Comparison of ENCODE assay signal across 10 cellular contexts in the genomic region with DNA sequence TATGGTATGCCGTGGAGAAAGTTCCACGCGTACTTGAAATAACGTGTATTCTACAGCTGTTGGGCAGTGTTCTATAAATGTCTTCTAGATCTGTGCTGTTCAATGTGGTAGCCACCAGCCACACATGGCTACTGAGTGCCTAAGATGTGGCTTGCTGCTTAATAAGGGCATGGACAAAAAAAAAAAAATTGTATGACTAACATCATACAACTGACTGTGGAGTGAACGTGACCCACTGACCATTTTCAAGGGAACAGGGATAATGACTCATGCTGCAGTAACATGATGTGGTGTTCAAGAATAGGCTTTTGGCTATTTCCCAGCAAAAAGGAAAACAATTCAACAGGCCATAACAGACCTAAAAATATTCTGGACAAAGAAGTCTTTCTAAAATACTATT. TPM values are rescaled to one million over a fixed set of nuclear protein-coding genes. Genes with fewer than 3 reads are reported as not detected.
A peak's percentile ranks its signal among the peaks of the same experiment; 100 is the strongest.
DNase-seq lines count a peak whose midpoint lies in the region; ATAC-seq lines count a peak whose summit lies in the region.
"Had no signal": no experiment of that assay in that cellular context is flagged by ENCODE, and none has a peak within 500 bp of the region (broad histone marks: within the 10 kb centered on the region; RNA-seq: fewer than 3 reads in every experiment).

No MANE protein-coding gene starts in this region.

- H3K36me3 ChIP-seq in aorta (ENCODE audit: control insufficient read depth in 1 of 2, insufficient read depth in 2 of 2, low read length in 1 of 2) = peaks cover 0 to 2% of the 10 kb centered on the region in 2 donors

- H3K27ac ChIP-seq in aorta (ENCODE audit: low read depth in 1 of 2, low read length in 2 of 2) = peak overlapping the region; percentile 51 to 89

- no peaks in the 10 kb centered on the region for H3K9me3 Mint-ChIP-seq in stimulated activated naive CD8-positive, alpha-beta T cell treated with anti-CD3 and anti-CD28 coated beads, Interleukin-15, amount 100 ng/mL, for 72 hours
- H3K9me3 Mint-ChIP-seq: CD14-positive monocyte had no signal

- no peak overlapping the region for H3K27ac Mint-ChIP-seq in stimulated activated naive CD8-positive, alpha-beta T cell treated with anti-CD3 and anti-CD28 coated beads, Interleukin-15, amount 100 ng/mL, for 72 hours
- H3K27ac Mint-ChIP-seq: CD14-positive monocyte had no signal

- 16 to 28% methylated on average over 5 of the region's 5 CpGs for WGBS in aorta, 2 donors

- no peaks in the 10 kb centered on the region for H3K27me3 ChIP-seq in aorta (ENCODE audit: control insufficient read depth in 1 of 2, insufficient read depth in 2 of 2, low read length in 1 of 2)

- intact Hi-C loops in aorta (cut with DNase I) = loop anchor here (1.0 to 2.0 kb wide), 2 partner anchors 15 to 16 kb away; no protein-coding TSS in a partner anchor

- no peaks in the 10 kb centered on the region for H3K27me3 Mint-ChIP-seq in stimulated activated naive CD8-positive, alpha-beta T cell treated with anti-CD3 and anti-CD28 coated beads, Interleukin-15, amount 100 ng/mL, for 72 hours

- no peak overlapping the region for H3K4me3 ChIP-seq in aorta (ENCODE audit: low read length in 2 of 2)

- peaks cover 20% of the 10 kb centered on the region for H3K4me1 Mint-ChIP-seq in stimulated activated naive CD8-positive, alpha-beta T cell treated with anti-CD3 and anti-CD28 coated beads, Interleukin-15, amount 100 ng/mL, for 72 hours

- ATAC-seq in stimulated activated naive CD8-positive, alpha-beta T cell treated with anti-CD3 and anti-CD28 coated beads, Interleukin-15, Interleukin-2, amounts not matched to agents 100 U/mL and 50 U/mL, for 24 hours = peak; percentile 43
- ATAC-seq in stimulated activated naive CD8-positive, alpha-beta T cell treated with anti-CD3 and anti-CD28 coated beads, Interleukin-15, amount 100 ng/mL, for 72 hours = no peak
- ATAC-seq in aorta (ENCODE audit: low FRiP score) (peak; percentile 92), HG03342 (IDR thresholded peaks at IDR 0.05; ENCODE audit: unreplicated experiment) (no peak)

- H3K4me1 ChIP-seq in aorta (ENCODE audit: control insufficient read depth in 1 of 2, insufficient read depth in 2 of 2, low read length in 2 of 2) = peaks cover 0 to 3% of the 10 kb centered on the region in 2 donors

- H3K9me3 ChIP-seq in aorta (ENCODE audit: control insufficient read depth, low read length) = no peaks in the 10 kb centered on the region

- no peak overlapping the region for H3K4me3 Mint-ChIP-seq in stimulated activated naive CD8-positive, alpha-beta T cell treated with anti-CD3 and anti-CD28 coated beads, Interleukin-15, amount 100 ng/mL, for 72 hours
- H3K4me3 Mint-ChIP-seq: CD14-positive monocyte had no signal

- DNase-seq in stimulated activated naive CD8-positive, alpha-beta T cell treated with anti-CD3 and anti-CD28 coated beads, Interleukin-15, Interleukin-2, amounts not matched to agents 100 U/mL and 50 U/mL, for 24 hours = no peak
- no peak for DNase-seq in stimulated activated naive CD8-positive, alpha-beta T cell treated with anti-CD3 and anti-CD28 coated beads, Interleukin-15, amount 100 ng/mL, for 72 hours
- DNase-seq in brain pericyte (ENCODE audit: low read depth, low spot score) (peak; percentile 85), iris pigment epithelial cell (ENCODE audit: low read depth) (peak; percentile 97), aorta (no peak), NCI-H1436 treated with DMSO at 0.1 percent for 48 hours (lab: John Stamatoyannopoulos, UW) (no peak), occipital lobe (lab: John Stamatoyannopoulos, UW) (no peak)
- DNase-seq: NCI-H774 had no signal

RNA-seq across cellular contexts. Expression of a gene that starts 13.0 kb away (rescaled TPM):
- total RNA-seq in aorta (10 to 100 TPM; 18.7 to 19.4 TPM), occipital lobe (22.6 TPM)
- 10 to 100 TPM in 1 of 2 donors, 1 to 10 TPM in 1; 6.0 to 11.5 TPM for polyA plus RNA-seq in aorta

RNA-seq across cellular contexts. Expression of a gene that starts 41.7 kb away (rescaled TPM):
- total RNA-seq in aorta (not detected), occipital lobe (not detected)
- polyA plus RNA-seq in aorta = not detected
- polyA plus RNA-seq: CD14-positive monocyte had no signal

Comparison
In these comparisons a context has a peak if more than half of its experiments do, and no peak if none do; other contexts are left out.
1. ATAC-seq: peak in stimulated activated naive CD8-positive, alpha-beta T cell treated with anti-CD3 and anti-CD28 coated beads, Interleukin-15, Interleukin-2, amounts not matched to agents 100 U/mL and 50 U/mL, for 24 hours (single experiment) and aorta (single experiment); none in stimulated activated naive CD8-positive, alpha-beta T cell treated with anti-CD3 and anti-CD28 coated beads, Interleukin-15, amount 100 ng/mL, for 72 hours (single experiment) and HG03342 (single experiment).
2. DNase-seq: peak in brain pericyte (single experiment) and iris pigment epithelial cell (single experiment); none in stimulated activated naive CD8-positive, alpha-beta T cell treated with anti-CD3 and anti-CD28 coated beads, Interleukin-15, Interleukin-2, amounts not matched to agents 100 U/mL and 50 U/mL, for 24 hours (single experiment), stimulated activated naive CD8-positive, alpha-beta T cell treated with anti-CD3 and anti-CD28 coated beads, Interleukin-15, amount 100 ng/mL, for 72 hours (0 of 2), aorta (0 of 2), NCI-H1436 treated with DMSO at 0.1 percent for 48 hours (single experiment) and occipital lobe (single experiment).